ENCODE assay signal across 7 cellular contexts in genomic region chr12:122438822-122439221, GRCh38. TPM values are rescaled to one million over a fixed set of nuclear protein-coding genes. Genes with fewer than 3 reads are reported as not detected.
DNase-seq lines count a peak whose midpoint lies in the region; ATAC-seq, FAIRE-seq and TF ChIP-seq lines count a peak whose summit lies in the region.
"Not testable (repeated sequence)": the region's sequence is repeated elsewhere in the genome, so short reads cannot be mapped to it uniquely, and the experiment has no call there.

No MANE protein-coding gene starts in this region.

- TF ChIP-seq EP300 in K562 (IDR thresholded peaks at IDR 0.05; ENCODE audit: low read length) = not testable (repeated sequence)

- not testable (repeated sequence) for TF ChIP-seq POLR2A in K562 (conservative IDR thresholded peaks at IDR 0.05)

- not testable (repeated sequence) for H3K9me3 ChIP-seq in HEK293 (ENCODE audit: control insufficient read depth, insufficient read depth, low read depth, low read length); K562 (replicated peaks; ENCODE audit: control insufficient read depth, insufficient read depth, low read depth, low read length); left lung; lower lobe of right lung; trophoblast cell (ENCODE audit: insufficient read depth, low read depth, low read length)

- TF ChIP-seq RAD21 in K562 (CRISPR knock-in tag; conservative IDR thresholded peaks at IDR 0.05 in 1 of 2, IDR thresholded peaks at IDR 0.05 in 1 of 2) = not testable (repeated sequence)

- H3K27ac ChIP-seq in HEK293 (ENCODE audit: extremely low read depth, low read depth, low read length); K562 (ENCODE audit: extremely low read depth, low read depth, low read length); left lung; lower lobe of right lung; trophoblast cell (ENCODE audit: low read depth, low read length): not testable (repeated sequence)

- ATAC-seq in K562 = not testable (repeated sequence)
- ATAC-seq in left lung = peak; percentile 53
- peak; percentile 27 to 42 for ATAC-seq in lower lobe of right lung

- H3K36me3 ChIP-seq in HEK293 (ENCODE audit: control insufficient read depth in 2 of 2, insufficient read depth in 1 of 2, low read length in 2 of 2); K562 (ENCODE audit: control insufficient read depth, insufficient read depth, low read length); left lung; lower lobe of right lung; trophoblast cell (ENCODE audit: control insufficient read depth in 1 of 2, insufficient read depth in 2 of 2, low read length in 2 of 2): not testable (repeated sequence)

- FAIRE-seq in K562 (lab: Jason Lieb, UNC) = not testable (repeated sequence)

- not testable (repeated sequence) for H3K4me3 ChIP-seq in HEK293 (ENCODE audit: low read depth, low read length); K562; epithelial cell of esophagus (ENCODE audit: low read length); left lung; lower lobe of right lung; trophoblast cell (ENCODE audit: low read depth, low read length)

- H3K9me1 ChIP-seq in K562 (ENCODE audit: control insufficient read depth, insufficient read depth, low read length) = not testable (repeated sequence)

- H2BK120ac ChIP-seq in trophoblast cell (ENCODE audit: insufficient read depth, low read length, poor library complexity) = not testable (repeated sequence)

- H3K9ac ChIP-seq in K562 (ENCODE audit: insufficient read depth in 1 of 2, low read depth in 2 of 2, low read length in 2 of 2); trophoblast cell (ENCODE audit: low read length): not testable (repeated sequence)

- not testable (repeated sequence) for H3K4me1 ChIP-seq in HEK293 (ENCODE audit: control insufficient read depth, insufficient read depth, low read length); K562 (replicated peaks in 1 of 2; ENCODE audit: control insufficient read depth in 2 of 2, insufficient read depth in 2 of 2, low read length in 2 of 2); left lung; lower lobe of right lung; trophoblast cell (ENCODE audit: control insufficient read depth in 1 of 2, insufficient read depth in 2 of 2, low read length in 2 of 2)

- H3K79me1 ChIP-seq in trophoblast cell (ENCODE audit: low read length) = not testable (repeated sequence)

- H2AK5ac ChIP-seq in trophoblast cell (ENCODE audit: low read length) = not testable (repeated sequence)

- H3K4ac ChIP-seq in trophoblast cell (ENCODE audit: low read depth, low read length) = not testable (repeated sequence)

- H2BK5ac ChIP-seq in trophoblast cell (ENCODE audit: low read depth, low read length, poor library complexity) = not testable (repeated sequence)

- CTCF ChIA-PET in HEK293 (lab: Yijun Ruan, JAX) = interaction anchor here (0.9 to 1.5 kb wide), 3 partner anchors 32 to 83 kb away, joined by 3 to 6 read pairs (median 5); no protein-coding TSS in a partner anchor
- CTCF ChIA-PET in K562 (lab: Yijun Ruan, JAX; ENCODE audit: low intra/inter-chr PET ratio) = not testable (repeated sequence)

- not testable (repeated sequence) for H4K12ac ChIP-seq in trophoblast cell (ENCODE audit: low read depth, low read length)

- TF ChIP-seq CTCF in HEK293 (tag by site-specific recombination; IDR thresholded peaks at IDR 0.05); K562 (IDR thresholded peaks at IDR 0.05 in 2 of 3, conservative IDR thresholded peaks at IDR 0.05 in 1 of 3; ENCODE audit: insufficient read depth in 2 of 3, low read depth in 1 of 3, low read length in 3 of 3); left lung (IDR thresholded peaks at IDR 0.05); lower lobe of right lung (IDR thresholded peaks at IDR 0.05): not testable (repeated sequence)
- TF ChIP-seq CTCF in epithelial cell of esophagus (IDR thresholded peaks at IDR 0.05; ENCODE audit: insufficient read depth, low read depth, low read length, missing control alignments) = peak; percentile 25

- not testable (repeated sequence) for H4K20me1 ChIP-seq in K562 (replicated peaks; ENCODE audit: control insufficient read depth, insufficient read depth, low read length)

- not testable (repeated sequence) for H2AFZ ChIP-seq in K562 (ENCODE audit: low read depth, low read length); trophoblast cell (ENCODE audit: insufficient read depth, low read length, poor library complexity)

- not testable (repeated sequence) for BruUV-seq in K562 (replicated peaks; lab: Mats Ljungman, UMichigan)

- not testable (repeated sequence) for H3K23ac ChIP-seq in trophoblast cell (ENCODE audit: low read length)

- not testable (repeated sequence) for H3K14ac ChIP-seq in trophoblast cell (ENCODE audit: low read length)

- peak; percentile 18 for DNase-seq in ELF-1 (ENCODE audit: low read depth, low spot score)
- DNase-seq in K562 (ENCODE audit: extremely low read depth in 1 of 4, low spot score in 3 of 4); lower lobe of right lung: not testable (repeated sequence)
- peak; percentile 42 for DNase-seq in epithelial cell of esophagus (ENCODE audit: low read depth)
- peak in 1 of 2 donors; percentile 34 for DNase-seq in left lung
- DNase-seq in trophoblast cell = peak; percentile 50 to 72

- intact Hi-C loops in K562 (cut with micrococcal nuclease); left lung (cut with DNase I); lower lobe of right lung (cut with DNase I): not testable (repeated sequence)

- H3K27me3 ChIP-seq in K562 (ENCODE audit: control insufficient read depth in 2 of 2, insufficient read depth in 2 of 2, low read length in 2 of 2); left lung; lower lobe of right lung (ENCODE audit: low read depth); trophoblast cell (ENCODE audit: insufficient read depth, low read length): not testable (repeated sequence)

- POLR2A ChIA-PET in HEK293 (lab: Yijun Ruan, JAX) = interaction anchor here (0.7 kb wide), 1 partner anchor 99 kb away, joined by 7 read pairs; no protein-coding TSS in a partner anchor
- POLR2A ChIA-PET in K562 (lab: Yijun Ruan, JAX) = interaction anchor here (1.0 to 1.3 kb wide), 3 partner anchors 10 to 39 kb away, joined by 3 to 9 read pairs (median 5); no protein-coding TSS in a partner anchor

- not testable (repeated sequence) for H3K18ac ChIP-seq in trophoblast cell (ENCODE audit: low read length)

- not testable (repeated sequence) for H3K79me2 ChIP-seq in K562 (ENCODE audit: control insufficient read depth, insufficient read depth, low read length); trophoblast cell (ENCODE audit: control insufficient read depth, insufficient read depth, low read length, poor library complexity)

- H4K91ac ChIP-seq in trophoblast cell (ENCODE audit: low read depth, low read length) = not testable (repeated sequence)

- H2BK12ac ChIP-seq in trophoblast cell (ENCODE audit: low read length) = not testable (repeated sequence)

- not testable (repeated sequence) for H3K4me2 ChIP-seq in K562 (ENCODE audit: insufficient read depth, low read length); trophoblast cell (ENCODE audit: low read length)

- 59% methylated on average over 6 of the region's 8 CpGs for WGBS in K562 (ENCODE audit: insufficient coverage, low coverage, missing lambda C conversion rate)
- no CpG with 5 or more reads among the region's 8 CpGs for WGBS in trophoblast cell (ENCODE audit: extremely low coverage, insufficient coverage, insufficient read length)

- not testable (repeated sequence) for H4K8ac ChIP-seq in trophoblast cell (ENCODE audit: low read depth, low read length)

- in situ Hi-C loops in K562 (cut with MboI) = not testable (repeated sequence)

TF ChIP-seq in HEK293, 187 proteins besides CTCF, POLR2A, EP300 and RAD21:
- TF ChIP-seq ZFHX2 (tag by site-specific recombination; conservative IDR thresholded peaks at IDR 0.05) = 0 out of 2 replicates have a peak, but pooled peaks have one; percentile 7

TF ChIP-seq in K562, 482 proteins besides CTCF, POLR2A, EP300 and RAD21:
- peak; percentile 81 for TF ChIP-seq CEBPB (tag; IDR thresholded peaks at IDR 0.05)
- TF ChIP-seq CEBPG (CRISPR knock-in tag; IDR thresholded peaks at IDR 0.05) = 0 out of 2 replicates have a peak, but pooled peaks have one; percentile 29
- not testable (repeated sequence) for TF ChIP-seq CEBPG (tag; conservative IDR thresholded peaks at IDR 0.05 in 1 of 2, IDR thresholded peaks at IDR 0.05 in 1 of 2)

RNA-seq across cellular contexts. Expression of gene CLIP1, which starts 16.4 kb away (rescaled TPM):
- 77.3 and 128 TPM in 2 replicates for total RNA-seq in K562 (2011; cell fraction: chromatin; rRNA removed; ENCODE audit: low replicate concordance)
- total RNA-seq in K562 (2011; cell fraction: nucleolus; rRNA removed) = 38.0 and 40.8 TPM in 2 replicates
- 61.1 and 81.7 TPM in 2 replicates for total RNA-seq in K562 (2011; cell fraction: nucleoplasm; rRNA removed)
- 19.7 and 20.1 TPM in 2 replicates for total RNA-seq in K562 (2014; rRNA removed)
- 29.6 and 39.5 TPM in 2 replicates for total RNA-seq in K562 (2014; rRNA removed; fragmentation: Illumina TruSeq; extraction: Trizol)
- 33.3 and 33.9 TPM in 2 replicates for total RNA-seq in K562 (2015; rRNA removed; fragmentation: Illumina TruSeq; extraction: Trizol)
- total RNA-seq in K562 (2021) = 24.9 and 27.8 TPM in 2 replicates
- 31.9 and 34.5 TPM in 2 replicates for polyA plus RNA-seq in K562 (2011; rRNA removed)
- 24.3 and 28.5 TPM in 2 replicates for polyA plus RNA-seq in K562 (2011; cell fraction: cytosol; rRNA removed)
- 31.9 and 33.0 TPM in 2 replicates for polyA plus RNA-seq in K562 (2011; cell fraction: nucleus; rRNA removed)
- 17.8 and 31.5 TPM in 2 replicates for polyA plus RNA-seq in K562 (2012)
- polyA plus RNA-seq in K562 (2014; fragmentation: Illumina TruSeq; extraction: Trizol) = 27.3 and 27.6 TPM in 2 replicates
- 1 to 10 TPM; 5.8 to 6.1 TPM for polyA plus RNA-seq in K562 (2014; fragmentation: Nextera tagmentation; extraction: Ambion mirVana)
- polyA plus RNA-seq in K562 (2014; rRNA removed) = 19.1 and 21.2 TPM in 2 replicates
- polyA minus RNA-seq in K562 (2011; rRNA and poly(A)+ RNA removed) = 48.7 and 54.3 TPM in 2 replicates
- polyA minus RNA-seq in K562 (2011; cell fraction: cytosol; rRNA and poly(A)+ RNA removed) = 16.9 and 22.4 TPM in 2 replicates
- 17.0 and 35.5 TPM in 2 replicates for polyA minus RNA-seq in K562 (2011; cell fraction: nucleus; rRNA and poly(A)+ RNA removed)
- 100 to 1,000 TPM in 1 of 2 donors, 10 to 100 TPM in 1; 85.1 to 104 TPM for total RNA-seq in left lung
- total RNA-seq in lower lobe of right lung = 78.2 TPM
- polyA plus RNA-seq in trophoblast cell (2013) = 101 and 104 TPM in 2 replicates
